ENCODE assay signal across 18 cellular contexts in genomic region chr10:35443858-35444257, GRCh38.
"Had no signal": no experiment of that assay in that cellular context is flagged by ENCODE, and none has a peak within 500 bp of the region (broad histone marks: within the 10 kb centered on the region; RNA-seq: fewer than 3 reads in every experiment).

No MANE protein-coding gene starts in this region.

- H3K27me3 ChIP-seq: ascending aorta, colonic mucosa, upper lobe of right lung had no signal

- DNase-seq: activated CD8-positive, alpha-beta memory T cell treated with anti-CD3 and anti-CD28 coated beads, Interleukin-2, amount 50 U/mL, for 48 hours; activated naive CD4-positive, alpha-beta T cell; colonic mucosa; erythroblast; hypothalamus; islet precursor cell; nucleus accumbens; stimulated activated CD8-positive, alpha-beta memory T cell treated with anti-CD3 and anti-CD28 coated beads, Interleukin-4, amount 100 ng/mL, for 48 hours; stimulated activated naive CD4-positive, alpha-beta T cell; T-helper 2 cell; upper lobe of right lung; WERI-Rb-1 had no signal

- H3K27ac ChIP-seq: ascending aorta, colonic mucosa, upper lobe of right lung, WERI-Rb-1 had no signal

- H3K9me3 ChIP-seq: colonic mucosa had no signal

- FAIRE-seq: frontal cortex had no signal

- H3K27me3 Mint-ChIP-seq: central memory CD8-positive, alpha-beta T cell; natural killer cell treated with Interleukin-12 subunit alpha and Interleukin-12 subunit beta and Interleukin-15 and Interleukin-18, amount 100 ng/mL, for 72 hours had no signal

- H3K27ac Mint-ChIP-seq: mesothelial cell of epicardium; natural killer cell treated with Interleukin-12 subunit alpha and Interleukin-12 subunit beta and Interleukin-15 and Interleukin-18, amount 100 ng/mL, for 72 hours had no signal

- ATAC-seq: natural killer cell treated with Interleukin-12 subunit alpha and Interleukin-12 subunit beta and Interleukin-15 and Interleukin-18, amount 100 ng/mL, for 72 hours; upper lobe of right lung had no signal

- H3K4me3 Mint-ChIP-seq: mesothelial cell of epicardium; natural killer cell treated with Interleukin-12 subunit alpha and Interleukin-12 subunit beta and Interleukin-15 and Interleukin-18, amount 100 ng/mL, for 72 hours had no signal

- H3K36me3 ChIP-seq: ascending aorta, colonic mucosa, upper lobe of right lung, WERI-Rb-1 had no signal

- H3K4me3 ChIP-seq: ascending aorta, colonic mucosa, lung, upper lobe of right lung had no signal
